In the genomic region with DNA sequence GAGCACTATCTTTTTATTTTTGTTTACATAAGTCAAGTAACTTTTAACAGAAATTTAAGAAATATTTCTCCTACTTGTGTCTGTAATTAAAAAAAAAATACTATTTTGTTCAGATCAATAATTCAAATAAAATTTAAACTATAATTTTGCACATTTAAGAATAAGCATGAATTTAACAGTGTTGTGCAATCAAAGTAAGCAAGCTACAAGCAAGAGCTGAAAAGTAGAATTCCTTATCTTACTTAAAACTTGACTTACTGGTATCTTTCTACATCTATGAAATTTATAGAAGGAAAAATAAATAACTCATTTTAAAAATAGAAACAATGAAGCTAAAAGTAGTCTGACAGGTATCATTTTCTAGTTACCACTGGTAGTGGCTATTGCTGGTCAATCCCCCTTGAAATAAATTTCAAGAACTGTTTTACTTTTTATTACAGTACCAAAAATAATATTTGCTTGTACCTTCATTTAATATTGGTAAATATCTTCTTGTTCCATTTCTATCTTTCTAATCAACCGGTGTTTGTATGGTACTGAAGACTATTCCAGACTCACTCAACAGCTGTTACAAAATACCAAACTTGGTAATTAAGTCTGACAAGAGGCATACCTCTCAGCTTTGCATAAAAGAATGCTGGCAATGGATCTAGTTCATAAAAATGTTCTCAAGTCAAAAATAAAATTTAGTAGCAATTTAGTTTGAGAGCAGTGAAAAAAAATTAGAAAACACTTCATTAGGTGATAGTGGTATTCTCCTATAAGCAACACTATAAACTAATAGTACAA, we compare ENCODE assay signal across 15 cellular contexts.
A peak's percentile ranks its signal among the peaks of the same experiment; 100 is the strongest.
DNase-seq lines count a peak whose midpoint lies in the region; ATAC-seq, FAIRE-seq and TF ChIP-seq lines count a peak whose summit lies in the region.
"Had no signal": no experiment of that assay in that cellular context is flagged by ENCODE, and none has a peak within 500 bp of the region (broad histone marks: within the 10 kb centered on the region; RNA-seq: fewer than 3 reads in every experiment).

No MANE protein-coding gene starts in this region.

- peak overlapping the region; percentile 38 for H3K4me3 Mint-ChIP-seq in CD4-positive, alpha-beta T cell
- peak overlapping the region in 8 of 10 donors; percentile 10 to 49 (median 38) for H3K4me3 Mint-ChIP-seq in naive thymus-derived CD8-positive, alpha-beta T cell
- H3K4me3 Mint-ChIP-seq: activated B cell treated with CpG ODN at 0.5 μM for 24 hours, endodermal cell had no signal

- RAD21 ChIA-PET in GM12878 (lab: Charles Lee; ENCODE audit: unreplicated experiment): interaction anchor here (1.5 to 2.6 kb wide), 2 partner anchors 20 to 47 kb away, joined by 3 to 10 read pairs; no protein-coding TSS in a partner anchor

- 38% methylated on average over 1 of the region's 1 CpG for WGBS in GM12878 (ENCODE audit: insufficient coverage, insufficient replicate concordance, low lambda C conversion rate, missing lambda C conversion rate)

- no peaks in the 10 kb centered on the region for H3K9me3 ChIP-seq in CD4-positive, alpha-beta T cell (ENCODE audit: control insufficient read depth, low read length)
- H3K9me3 ChIP-seq in GM12878 (replicated peaks; ENCODE audit: control insufficient read depth, insufficient read depth, low read length): no peaks in the 10 kb centered on the region
- H3K9me3 ChIP-seq: BLaER1 had no signal

- TF ChIP-seq POLR2A in GM12878 (IDR thresholded peaks at IDR 0.05; ENCODE audit: low read depth, low read length): no peak

- BruUV-seq in GM12878 (replicated peaks; lab: Mats Ljungman, UMichigan): no TSS peak

- no peak for DNase-seq in CD4-positive, alpha-beta T cell
- no peak for DNase-seq in GM12878 (ENCODE audit: low read depth, low spot score)
- DNase-seq in naive thymus-derived CD8-positive, alpha-beta T cell: no peak
- no peak for DNase-seq in activated CD4-positive, alpha-beta T cell treated with anti-CD3 and anti-CD28 coated beads, Interleukin-2, amount 50 U/mL, for 4 hours
- DNase-seq in GM13976 (ENCODE audit: low spot score): no peak
- DNase-seq: activated B cell treated with CpG ODN at 0.5 μM for 24 hours; anterior cingulate cortex; endodermal cell; NCI-H1694; NCI-H345; NK-92 treated with Interleukin-12 subunit alpha and Interleukin-12 subunit beta, amount 100 ng/mL, for 24 hours; stimulated activated naive CD4-positive, alpha-beta T cell had no signal

- H3K4me3 ChIP-seq in GM12878: no peak overlapping the region
- H3K4me3 ChIP-seq: BLaER1 had no signal

- TF ChIP-seq RAD21 in GM12878 (IDR thresholded peaks at IDR 0.05; ENCODE audit: insufficient read depth, low read depth, low read length): no peak

- SMC1A ChIA-PET in GM12878 (lab: Charles Lee; ENCODE audit: uncharacterized antibody, unreplicated experiment): interaction anchor here (0.7 to 2.8 kb wide), 6 partner anchors 9 to 94 kb away, joined by 3 to 20 read pairs (median 4); no protein-coding TSS in a partner anchor

- no peak overlapping the region for H3K9ac ChIP-seq in GM12878 (ENCODE audit: control insufficient read depth, insufficient read depth, low read length)
- H3K9ac ChIP-seq: BLaER1 had no signal

- H3K36me3 ChIP-seq in GM12878 (ENCODE audit: control insufficient read depth in 2 of 2, insufficient read depth in 2 of 2, low read length in 1 of 2): peaks cover 0 to 3% of the 10 kb centered on the region in 2 experiments; a peak in 1 of 4 replicates

- H3K9me3 Mint-ChIP-seq in CD4-positive, alpha-beta T cell: no peaks in the 10 kb centered on the region
- H3K9me3 Mint-ChIP-seq in naive thymus-derived CD8-positive, alpha-beta T cell: no peaks in the 10 kb centered on the region
- H3K9me3 Mint-ChIP-seq: activated B cell treated with CpG ODN at 0.5 μM for 24 hours, endodermal cell had no signal

- no peak for TF ChIP-seq EP300 in GM12878 (IDR thresholded peaks at IDR 0.05; ENCODE audit: borderline replicate concordance in 1 of 2, control insufficient read depth in 1 of 2, low read depth in 2 of 2, low read length in 2 of 2)

- H3K4me1 Mint-ChIP-seq in CD4-positive, alpha-beta T cell (ENCODE audit: low read depth): peaks cover 76% of the 10 kb centered on the region
- peaks cover 18 to 90% (median 63%) of the 10 kb centered on the region in 4 donors for H3K4me1 Mint-ChIP-seq in naive thymus-derived CD8-positive, alpha-beta T cell

- H3K36me3 Mint-ChIP-seq in CD4-positive, alpha-beta T cell (ENCODE audit: low read depth): peaks cover 44% of the 10 kb centered on the region
- peaks cover 0 to 27% (median 0%) of the 10 kb centered on the region in 3 donors for H3K36me3 Mint-ChIP-seq in naive thymus-derived CD8-positive, alpha-beta T cell

- in situ Hi-C loops in GM12878 (cut with MboI) (no loop called here), GM13976 (cut with MboI; ENCODE audit: low sequenced_read_pairs, unreplicated experiment) (no loop called here)

- H3K27me3 ChIP-seq in CD4-positive, alpha-beta T cell (ENCODE audit: control insufficient read depth, insufficient read depth, low read length): no peaks in the 10 kb centered on the region
- no peaks in the 10 kb centered on the region for H3K27me3 ChIP-seq in GM12878 (replicated peaks in 1 of 2; ENCODE audit: control insufficient read depth in 2 of 2, insufficient read depth in 2 of 2, low read length in 1 of 2)
- H3K27me3 ChIP-seq: BLaER1 had no signal

- no peak overlapping the region for H2AFZ ChIP-seq in GM12878 (ENCODE audit: control insufficient read depth, low read depth, low read length)

- no peaks in the 10 kb centered on the region for H3K27me3 Mint-ChIP-seq in CD4-positive, alpha-beta T cell
- H3K27me3 Mint-ChIP-seq in naive thymus-derived CD8-positive, alpha-beta T cell: no peaks in the 10 kb centered on the region
- H3K27me3 Mint-ChIP-seq: activated B cell treated with CpG ODN at 0.5 μM for 24 hours had no signal

- peaks cover 77% of the 10 kb centered on the region for H3K79me2 ChIP-seq in GM12878 (ENCODE audit: control insufficient read depth, insufficient read depth, low read length)

- intact Hi-C loops in CD4-positive, alpha-beta T cell (cut with DNase I, micrococcal nuclease): no loop called here
- intact Hi-C loops in GM12878 (cut with micrococcal nuclease; ENCODE audit: unreplicated experiment): no loop called here

- no peak for ATAC-seq in CD4-positive, alpha-beta T cell (ENCODE audit: poor library complexity)
- ATAC-seq in GM12878 (no peak), HG02973 (IDR thresholded peaks at IDR 0.05; ENCODE audit: unreplicated experiment) (no peak)
- no peak for ATAC-seq in naive thymus-derived CD8-positive, alpha-beta T cell

- 0 out of 2 replicates have a peak, but pooled peaks cover 3% of the 10 kb centered on the region for H4K20me1 ChIP-seq in GM12878 (ENCODE audit: control insufficient read depth, insufficient read depth)

- no peak for TF ChIP-seq CTCF in CD4-positive, alpha-beta T cell (IDR thresholded peaks at IDR 0.05)
- TF ChIP-seq CTCF in GM12878 (IDR thresholded peaks at IDR 0.05 in 2 of 3, conservative IDR thresholded peaks at IDR 0.05 in 1 of 3; ENCODE audit: control insufficient read depth in 2 of 3, extremely low read depth in 1 of 3, insufficient read depth in 1 of 3, low read depth in 3 of 3, low read length in 3 of 3): no peak
- no peak for TF ChIP-seq CTCF in GM13976 (IDR thresholded peaks at IDR 0.05; ENCODE audit: borderline replicate concordance, control extremely low read depth, extremely low read depth, insufficient read depth, missing control alignments)

- FAIRE-seq in G401.6 (lab: Jason Lieb, UNC): peak; percentile 73
- FAIRE-seq in GM12878 (lab: Jason Lieb, UNC): peak; percentile 44

- CTCF ChIA-PET in CD4-positive, alpha-beta T cell (lab: Charles Lee): interaction anchor here (0.9 to 2.0 kb wide), 3 partner anchors 21 to 218 kb away, joined by 3 to 10 read pairs (median 4); no protein-coding TSS in a partner anchor
- CTCF ChIA-PET in GM12878 (lab: Yijun Ruan, JAX): interaction anchor here (0.7 to 4.6 kb wide), 8 partner anchors 9 to 303 kb away, joined by 3 to 51 read pairs (median 4); no protein-coding TSS in a partner anchor

- H3K4me1 ChIP-seq in GM12878 (ENCODE audit: control insufficient read depth, insufficient read depth, low read length): no peaks in the 10 kb centered on the region; the same call in 1 of the 2 replicates

- H3K4me2 ChIP-seq in GM12878 (ENCODE audit: control insufficient read depth, insufficient read depth): peak overlapping the region; percentile 38; the same call in 1 of the 2 replicates
- H3K4me2 ChIP-seq: BLaER1 had no signal

- POLR2A ChIA-PET in CD4-positive, alpha-beta T cell (lab: Charles Lee): interaction anchor here (0.5 to 1.1 kb wide), 3 partner anchors 34 to 223 kb away, joined by 3 to 6 read pairs (median 3); a partner anchor contains a TSS
- POLR2A ChIA-PET in GM12878 (lab: Charles Lee): no interaction called here
- POLR2A ChIA-PET in naive thymus-derived CD8-positive, alpha-beta T cell (lab: Charles Lee): no interaction called here

- peak overlapping the region; percentile 65 for H3K27ac Mint-ChIP-seq in CD4-positive, alpha-beta T cell
- peak overlapping the region in 4 of 10 donors; percentile 3 to 41 (median 28) for H3K27ac Mint-ChIP-seq in naive thymus-derived CD8-positive, alpha-beta T cell
- H3K27ac Mint-ChIP-seq: activated B cell treated with CpG ODN at 0.5 μM for 24 hours, endodermal cell had no signal

- no peak overlapping the region for H3K27ac ChIP-seq in CD4-positive, alpha-beta T cell (ENCODE audit: low read depth, low read length)
- H3K27ac ChIP-seq in GM12878 (ENCODE audit: control insufficient read depth, insufficient read depth): no peak overlapping the region
- H3K27ac ChIP-seq: BLaER1 had no signal

TF ChIP-seq in GM12878, 131 proteins besides CTCF, POLR2A, EP300 and RAD21 (continues in another document):
- no peak for TF ChIP-seq TCF7 (IDR thresholded peaks at IDR 0.05; ENCODE audit: borderline replicate concordance)
- TF ChIP-seq, protein P1, sequence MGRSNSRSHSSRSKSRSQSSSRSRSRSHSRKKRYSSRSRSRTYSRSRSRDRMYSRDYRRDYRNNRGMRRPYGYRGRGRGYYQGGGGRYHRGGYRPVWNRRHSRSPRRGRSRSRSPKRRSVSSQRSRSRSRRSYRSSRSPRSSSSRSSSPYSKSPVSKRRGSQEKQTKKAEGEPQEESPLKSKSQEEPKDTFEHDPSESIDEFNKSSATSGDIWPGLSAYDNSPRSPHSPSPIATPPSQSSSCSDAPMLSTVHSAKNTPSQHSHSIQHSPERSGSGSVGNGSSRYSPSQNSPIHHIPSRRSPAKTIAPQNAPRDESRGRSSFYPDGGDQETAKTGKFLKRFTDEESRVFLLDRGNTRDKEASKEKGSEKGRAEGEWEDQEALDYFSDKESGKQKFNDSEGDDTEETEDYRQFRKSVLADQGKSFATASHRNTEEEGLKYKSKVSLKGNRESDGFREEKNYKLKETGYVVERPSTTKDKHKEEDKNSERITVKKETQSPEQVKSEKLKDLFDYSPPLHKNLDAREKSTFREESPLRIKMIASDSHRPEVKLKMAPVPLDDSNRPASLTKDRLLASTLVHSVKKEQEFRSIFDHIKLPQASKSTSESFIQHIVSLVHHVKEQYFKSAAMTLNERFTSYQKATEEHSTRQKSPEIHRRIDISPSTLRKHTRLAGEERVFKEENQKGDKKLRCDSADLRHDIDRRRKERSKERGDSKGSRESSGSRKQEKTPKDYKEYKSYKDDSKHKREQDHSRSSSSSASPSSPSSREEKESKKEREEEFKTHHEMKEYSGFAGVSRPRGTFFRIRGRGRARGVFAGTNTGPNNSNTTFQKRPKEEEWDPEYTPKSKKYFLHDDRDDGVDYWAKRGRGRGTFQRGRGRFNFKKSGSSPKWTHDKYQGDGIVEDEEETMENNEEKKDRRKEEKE (IDR thresholded peaks at IDR 0.05): no peak
